ENCODE assay signal across 2 cellular contexts in the genomic region with DNA sequence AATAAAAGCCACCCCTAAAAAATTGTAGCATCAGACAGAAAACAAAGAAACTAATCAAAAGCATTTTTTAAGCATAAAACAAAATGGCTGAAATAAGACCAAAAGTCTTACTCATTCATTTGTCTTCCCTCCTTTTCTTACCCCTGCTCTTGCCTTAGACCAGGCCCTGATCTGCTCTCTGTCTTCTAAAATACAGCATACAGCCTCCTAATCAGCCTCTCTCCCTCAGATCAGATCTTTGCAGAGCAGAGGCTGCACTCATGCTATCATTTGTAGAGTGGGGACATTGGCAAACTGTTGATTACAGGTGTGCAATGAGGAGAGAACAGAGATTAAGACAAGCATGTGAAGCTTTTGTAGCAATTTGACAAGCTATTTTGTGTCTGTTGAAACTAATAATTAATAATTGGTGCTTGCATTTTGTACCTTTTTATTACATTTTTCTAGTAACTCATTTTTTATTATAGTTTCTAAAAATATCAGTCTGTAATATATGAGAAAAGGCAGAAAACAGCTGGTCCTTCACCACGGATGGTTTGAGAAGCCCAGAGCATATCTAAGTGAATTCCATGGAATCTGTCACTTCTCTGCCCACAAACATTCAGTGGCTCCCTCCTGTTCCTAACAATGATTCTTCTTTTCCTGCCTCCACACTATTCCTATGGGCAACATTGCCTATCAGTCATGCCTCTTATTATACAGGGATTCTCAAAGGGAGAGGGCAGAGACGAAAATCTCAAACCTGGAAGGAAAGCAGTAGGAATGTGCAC.
TF ChIP-seq lines count a peak whose summit lies in the region.

No MANE protein-coding gene starts in this region.

TF ChIP-seq in GM23338, 12 proteins besides CTCF, POLR2A, EP300 and RAD21 (continues in another document):
- TF ChIP-seq POLR2AphosphoS5 (IDR thresholded peaks at IDR 0.05; ENCODE audit: low read depth) = no peak
- no peak for TF ChIP-seq JUNB (IDR thresholded peaks at IDR 0.05; ENCODE audit: unreplicated experiment)
- TF ChIP-seq, protein P1, sequence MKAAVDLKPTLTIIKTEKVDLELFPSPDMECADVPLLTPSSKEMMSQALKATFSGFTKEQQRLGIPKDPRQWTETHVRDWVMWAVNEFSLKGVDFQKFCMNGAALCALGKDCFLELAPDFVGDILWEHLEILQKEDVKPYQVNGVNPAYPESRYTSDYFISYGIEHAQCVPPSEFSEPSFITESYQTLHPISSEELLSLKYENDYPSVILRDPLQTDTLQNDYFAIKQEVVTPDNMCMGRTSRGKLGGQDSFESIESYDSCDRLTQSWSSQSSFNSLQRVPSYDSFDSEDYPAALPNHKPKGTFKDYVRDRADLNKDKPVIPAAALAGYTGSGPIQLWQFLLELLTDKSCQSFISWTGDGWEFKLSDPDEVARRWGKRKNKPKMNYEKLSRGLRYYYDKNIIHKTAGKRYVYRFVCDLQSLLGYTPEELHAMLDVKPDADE (IDR thresholded peaks at IDR 0.05) = no peak
- no peak for TF ChIP-seq ZNF114 (CRISPR knock-in tag; IDR thresholded peaks at IDR 0.05)
- TF ChIP-seq REST (IDR thresholded peaks at IDR 0.05; ENCODE audit: unreplicated experiment) = no peak
- no peak for TF ChIP-seq STAT1 (IDR thresholded peaks at IDR 0.05; ENCODE audit: unreplicated experiment)
- TF ChIP-seq CREB1 (CRISPR knock-in tag; IDR thresholded peaks at IDR 0.05; ENCODE audit: low read depth) = no peak
- TF ChIP-seq NANOG (IDR thresholded peaks at IDR 0.05; ENCODE audit: borderline replicate concordance) = no peak
- no peak for TF ChIP-seq ZNF331 (CRISPR knock-in tag; IDR thresholded peaks at IDR 0.05; ENCODE audit: low read depth)
- TF ChIP-seq EZH2phosphoT487 (IDR thresholded peaks at IDR 0.05; ENCODE audit: unreplicated experiment) = no peak

TF ChIP-seq in H1, 55 proteins besides CTCF, POLR2A, EP300 and RAD21:
- TF ChIP-seq SUZ12 (IDR thresholded peaks at IDR 0.05; ENCODE audit: low read length) (no peak), BRCA1 (IDR thresholded peaks at IDR 0.05; ENCODE audit: low read depth, low read length) (no peak), POLR2AphosphoS5 (IDR thresholded peaks at IDR 0.05; ENCODE audit: low read depth, low read length) (no peak), RFX5 (IDR thresholded peaks at IDR 0.05; ENCODE audit: borderline replicate concordance, low read depth, low read length) (no peak), PHF8 (conservative IDR thresholded peaks at IDR 0.05; ENCODE audit: low read depth, low read length) (no peak), CHD2 (IDR thresholded peaks at IDR 0.05; ENCODE audit: low read length) (no peak), SIRT6 (IDR thresholded peaks at IDR 0.05; ENCODE audit: low read length) (no peak), RXRA (IDR thresholded peaks at IDR 0.05; ENCODE audit: insufficient read depth, low read depth, low read length) (no peak), SP4 (IDR thresholded peaks at IDR 0.05; ENCODE audit: low read length) (no peak), SRF (IDR thresholded peaks at IDR 0.05; ENCODE audit: low read depth, low read length) (no peak), SAP30 (IDR thresholded peaks at IDR 0.05; ENCODE audit: insufficient read depth, insufficient replicate concordance, low read length) (no peak), CREB1 (IDR thresholded peaks at IDR 0.05) (no peak), YY1 (IDR thresholded peaks at IDR 0.05; ENCODE audit: low read depth, low read length) (no peak), BCL11A (IDR thresholded peaks at IDR 0.05; ENCODE audit: low read depth in 2 of 2, low read length in 2 of 2) (no peak), TBP (IDR thresholded peaks at IDR 0.05; ENCODE audit: low read depth, low read length) (no peak), CTBP2 (IDR thresholded peaks at IDR 0.05; ENCODE audit: borderline replicate concordance, insufficient read depth, insufficient read length, low read length) (no peak)
- TF ChIP-seq, protein P2, sequence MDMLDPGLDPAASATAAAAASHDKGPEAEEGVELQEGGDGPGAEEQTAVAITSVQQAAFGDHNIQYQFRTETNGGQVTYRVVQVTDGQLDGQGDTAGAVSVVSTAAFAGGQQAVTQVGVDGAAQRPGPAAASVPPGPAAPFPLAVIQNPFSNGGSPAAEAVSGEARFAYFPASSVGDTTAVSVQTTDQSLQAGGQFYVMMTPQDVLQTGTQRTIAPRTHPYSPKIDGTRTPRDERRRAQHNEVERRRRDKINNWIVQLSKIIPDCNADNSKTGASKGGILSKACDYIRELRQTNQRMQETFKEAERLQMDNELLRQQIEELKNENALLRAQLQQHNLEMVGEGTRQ (IDR thresholded peaks at IDR 0.05; ENCODE audit: low read length) = no peak
